In genomic region chr2:73779472-73780241, GRCh38 we compare ENCODE assay signal across 8 cellular contexts. TPM values are rescaled to one million over a fixed set of nuclear protein-coding genes. Genes with fewer than 3 reads are reported as not detected.
DNase-seq lines count a peak whose midpoint lies in the region; TF ChIP-seq lines count a peak whose summit lies in the region.

TSS of gene DUSP11 (minus strand) at chr2:73780103. CDS start at chr2:73779974, 129 bp downstream.

- no peaks in the 10 kb centered on the region for H3K9me3 ChIP-seq in testis

- peaks cover 29% of the 10 kb centered on the region for H3K4me1 Mint-ChIP-seq in activated naive CD4-positive, alpha-beta T cell treated with anti-CD3 and anti-CD28 coated beads, Interleukin-2, amount 10 ng/mL, durations not matched to agents 7 days and 5 days

- CTCF ChIA-PET in HEK293T (lab: Yijun Ruan, JAX): interaction anchor here (0.6 kb wide), 1 partner anchor 27 kb away, joined by 3 read pairs; no protein-coding TSS in a partner anchor
- CTCF ChIA-PET in activated naive CD4-positive, alpha-beta T cell treated with anti-CD3 and anti-CD28 coated beads, Interleukin-2, amount 10 ng/mL, durations not matched to agents 7 days and 5 days (lab: Charles Lee): interaction anchor here (0.9 kb wide), 1 partner anchor 372 kb away, joined by 3 read pairs; no protein-coding TSS in a partner anchor

- H3K36me3 ChIP-seq in testis (ENCODE audit: low read depth, missing control alignments): no peaks in the 10 kb centered on the region

- H3K4me3 ChIP-seq in testis: peak within 1 kb of the TSS; percentile 78 to 97

- TF ChIP-seq POLR2A in testis (IDR thresholded peaks at IDR 0.05): peak; percentile 54

- 1% methylated on average over 28 to 41 of the region's 41 CpGs for WGBS in testis, 2 donors

- peak; percentile 88 to 96 (median 92) for TF ChIP-seq CTCF in testis (IDR thresholded peaks at IDR 0.05)

- H3K27ac Mint-ChIP-seq in activated naive CD4-positive, alpha-beta T cell treated with anti-CD3 and anti-CD28 coated beads, Interleukin-2, amount 10 ng/mL, durations not matched to agents 7 days and 5 days: peak within 1 kb of the TSS; percentile 97

- H3K36me3 Mint-ChIP-seq in activated naive CD4-positive, alpha-beta T cell treated with anti-CD3 and anti-CD28 coated beads, Interleukin-2, amount 10 ng/mL, durations not matched to agents 7 days and 5 days: peaks cover 22% of the 10 kb centered on the region

- peak within 1 kb of the TSS; percentile 98 for H3K4me3 Mint-ChIP-seq in activated naive CD4-positive, alpha-beta T cell treated with anti-CD3 and anti-CD28 coated beads, Interleukin-2, amount 10 ng/mL, durations not matched to agents 7 days and 5 days

- H3K27me3 ChIP-seq in testis: no peaks in the 10 kb centered on the region

- POLR2A ChIA-PET in HEK293T (lab: Yijun Ruan, JAX): interaction anchor here (1.0 kb wide), 1 partner anchor 43 kb away, joined by 6 read pairs; the partner anchor contains the start of gene TPRKB

- H3K27ac ChIP-seq in testis: peak within 1 kb of the TSS; percentile 88 to 89

- peaks cover 14% of the 10 kb centered on the region for H3K4me1 ChIP-seq in testis

- no peaks in the 10 kb centered on the region for H3K9me3 Mint-ChIP-seq in activated naive CD4-positive, alpha-beta T cell treated with anti-CD3 and anti-CD28 coated beads, Interleukin-2, amount 10 ng/mL, durations not matched to agents 7 days and 5 days

- intact Hi-C loops in testis (cut with DNase I; ENCODE audit: low total_unique reads): no loop called here

- H3K27me3 Mint-ChIP-seq in activated naive CD4-positive, alpha-beta T cell treated with anti-CD3 and anti-CD28 coated beads, Interleukin-2, amount 10 ng/mL, durations not matched to agents 7 days and 5 days: peaks cover 6% of the 10 kb centered on the region

- DNase-seq in GM04504 (ENCODE audit: low read depth): peak; percentile 82
- peak; percentile 94 for DNase-seq in HEK293T (ENCODE audit: extremely low spot score)
- DNase-seq in MV-4-11 (lab: John Stamatoyannopoulos, UW): peak; percentile 96
- peak; percentile 92 for DNase-seq in SK-N-DZ (ENCODE audit: low spot score)
- DNase-seq in activated naive CD4-positive, alpha-beta T cell treated with anti-CD3 and anti-CD28 coated beads, Interleukin-2, amount 10 ng/mL, durations not matched to agents 7 days and 5 days: peak; percentile 98
- DNase-seq in globus pallidus (ENCODE audit: low spot score): peak; percentile 94
- DNase-seq in occipital lobe (lab: John Stamatoyannopoulos, UW): peak; percentile 86
- peak; percentile 98 for DNase-seq in testis

TF ChIP-seq in HEK293T, 16 proteins besides CTCF, POLR2A, EP300 and RAD21:
- TF ChIP-seq FOXK2 (IDR thresholded peaks at IDR 0.05) (peak; percentile 96), HDGF (IDR thresholded peaks at IDR 0.05; ENCODE audit: borderline replicate concordance) (no peak), LEF1 (IDR thresholded peaks at IDR 0.05; ENCODE audit: borderline replicate concordance) (no peak), L3MBTL2 (conservative IDR thresholded peaks at IDR 0.05) (no peak), ELF4 (IDR thresholded peaks at IDR 0.05) (no peak), CTBP1 (IDR thresholded peaks at IDR 0.05; ENCODE audit: borderline replicate concordance) (no peak), NFRKB (IDR thresholded peaks at IDR 0.05) (no peak), ARNT (IDR thresholded peaks at IDR 0.05) (no peak)
- TF ChIP-seq, protein P1, sequence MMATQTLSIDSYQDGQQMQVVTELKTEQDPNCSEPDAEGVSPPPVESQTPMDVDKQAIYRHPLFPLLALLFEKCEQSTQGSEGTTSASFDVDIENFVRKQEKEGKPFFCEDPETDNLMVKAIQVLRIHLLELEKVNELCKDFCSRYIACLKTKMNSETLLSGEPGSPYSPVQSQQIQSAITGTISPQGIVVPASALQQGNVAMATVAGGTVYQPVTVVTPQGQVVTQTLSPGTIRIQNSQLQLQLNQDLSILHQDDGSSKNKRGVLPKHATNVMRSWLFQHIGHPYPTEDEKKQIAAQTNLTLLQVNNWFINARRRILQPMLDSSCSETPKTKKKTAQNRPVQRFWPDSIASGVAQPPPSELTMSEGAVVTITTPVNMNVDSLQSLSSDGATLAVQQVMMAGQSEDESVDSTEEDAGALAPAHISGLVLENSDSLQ (IDR thresholded peaks at IDR 0.05): no peak

RNA-seq across cellular contexts. Expression of gene DUSP11, which starts in this region (rescaled TPM):
- 20.3 and 20.7 TPM in 2 replicates for polyA plus RNA-seq in SK-N-DZ (2014; cell fraction: cytosol; rRNA removed)
- polyA plus RNA-seq in SK-N-DZ (2014; cell fraction: nucleus; rRNA removed): 7.7 and 14.2 TPM in 2 replicates
- total RNA-seq in occipital lobe: 32.3 TPM
- 10 to 100 TPM; 55.3 to 56.3 TPM for total RNA-seq in testis
- polyA plus RNA-seq in testis (ENCODE audit: insufficient read depth, low read depth, low replicate concordance): 32.2 TPM

Comparison
In these comparisons a context has a peak if more than half of its experiments do, and no peak if none do; other contexts are left out.
1. Peak in every context shown above with its lines: DNase-seq, H3K4me3 ChIP-seq and H3K27ac ChIP-seq.